In the genomic region with DNA sequence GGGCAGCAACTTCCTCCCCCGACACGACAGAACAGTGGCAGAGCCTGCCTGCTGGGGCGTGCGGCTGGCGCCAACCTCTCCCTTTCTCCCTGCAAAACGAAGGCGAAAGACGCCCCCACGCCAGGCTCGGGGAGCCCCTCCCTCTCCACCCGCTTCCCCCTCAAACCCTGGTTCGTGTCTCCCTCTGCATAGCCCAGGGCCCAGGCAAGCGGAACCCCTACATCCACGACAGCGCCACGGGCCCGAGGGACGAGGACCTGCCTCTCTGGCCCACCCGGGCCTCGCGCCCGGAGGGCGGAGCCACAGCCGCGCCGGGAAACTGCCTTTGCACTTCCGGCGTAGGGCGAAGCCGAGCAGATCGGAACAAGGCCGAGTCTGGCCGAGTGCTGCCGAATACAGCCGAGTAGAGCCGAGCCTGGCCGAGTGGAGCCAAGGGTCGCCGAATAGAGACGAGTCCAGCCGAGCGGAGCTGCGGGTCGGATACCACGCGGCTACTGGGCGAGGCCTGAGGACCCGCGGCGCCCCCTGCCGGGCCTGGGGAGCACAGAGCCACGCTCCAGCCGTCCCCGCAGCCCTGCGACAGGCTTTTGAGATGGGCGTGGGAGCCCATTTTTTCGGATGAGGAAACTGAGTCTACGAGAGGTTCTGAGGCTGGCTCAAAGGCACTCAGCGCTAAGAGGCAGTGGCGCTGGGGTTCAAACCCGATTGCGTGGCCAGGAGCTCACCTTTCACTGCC, we compare ENCODE assay signal across 1 cellular context.
TF ChIP-seq lines count a peak whose summit lies in the region.

No MANE protein-coding gene starts in this region.

TF ChIP-seq in HepG2, 621 proteins besides CTCF, POLR2A, EP300 and RAD21 (continued from another document and continues in another):
- TF ChIP-seq, protein P1, sequence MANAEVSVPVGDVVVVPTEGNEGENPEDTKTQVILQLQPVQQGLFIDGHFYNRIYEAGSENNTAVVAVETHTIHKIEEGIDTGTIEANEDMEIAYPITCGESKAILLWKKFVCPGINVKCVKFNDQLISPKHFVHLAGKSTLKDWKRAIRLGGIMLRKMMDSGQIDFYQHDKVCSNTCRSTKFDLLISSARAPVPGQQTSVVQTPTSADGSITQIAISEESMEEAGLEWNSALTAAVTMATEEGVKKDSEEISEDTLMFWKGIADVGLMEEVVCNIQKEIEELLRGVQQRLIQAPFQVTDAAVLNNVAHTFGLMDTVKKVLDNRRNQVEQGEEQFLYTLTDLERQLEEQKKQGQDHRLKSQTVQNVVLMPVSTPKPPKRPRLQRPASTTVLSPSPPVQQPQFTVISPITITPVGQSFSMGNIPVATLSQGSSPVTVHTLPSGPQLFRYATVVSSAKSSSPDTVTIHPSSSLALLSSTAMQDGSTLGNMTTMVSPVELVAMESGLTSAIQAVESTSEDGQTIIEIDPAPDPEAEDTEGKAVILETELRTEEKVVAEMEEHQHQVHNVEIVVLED (CRISPR knock-in tag; IDR thresholded peaks at IDR 0.05; ENCODE audit: borderline replicate concordance), result peak; percentile 80
- TF ChIP-seq TCF7 (IDR thresholded peaks at IDR 0.05; ENCODE audit: low read depth) (no peak), ZBTB21 (CRISPR knock-in tag; IDR thresholded peaks at IDR 0.05) (no peak), IKZF4 (CRISPR knock-in tag; IDR thresholded peaks at IDR 0.05; ENCODE audit: borderline replicate concordance, low read depth, not compliant biosample characterization) (peak; percentile 21), ZBTB1 (CRISPR knock-in tag; IDR thresholded peaks at IDR 0.05; ENCODE audit: borderline replicate concordance) (no peak), HOXA9 (CRISPR knock-in tag; IDR thresholded peaks at IDR 0.05; ENCODE audit: borderline replicate concordance) (no peak), GTF3A (CRISPR knock-in tag; conservative IDR thresholded peaks at IDR 0.05) (0 out of 2 replicates have a peak, but pooled peaks have one; percentile 89), PLRG1 (conservative IDR thresholded peaks at IDR 0.05) (no peak), RFXANK (CRISPR knock-in tag; IDR thresholded peaks at IDR 0.05) (no peak; the same call in 1 of the 2 replicates), SIX1 (CRISPR knock-in tag; IDR thresholded peaks at IDR 0.05; ENCODE audit: borderline replicate concordance) (no peak), CENPX (CRISPR knock-in tag; IDR thresholded peaks at IDR 0.05) (no peak), NFE2L1 (CRISPR knock-in tag; IDR thresholded peaks at IDR 0.05; ENCODE audit: borderline replicate concordance) (no peak), SAP130 (CRISPR knock-in tag; IDR thresholded peaks at IDR 0.05; ENCODE audit: low read depth) (peak; percentile 62), FOXC1 (CRISPR knock-in tag; IDR thresholded peaks at IDR 0.05; ENCODE audit: borderline replicate concordance) (peak; percentile 96), PTBP1 (IDR thresholded peaks at IDR 0.05; ENCODE audit: low read depth, low read length, poor library complexity, severe bottlenecking) (peak; percentile 34), ZNF839 (CRISPR knock-in tag; IDR thresholded peaks at IDR 0.05; ENCODE audit: borderline replicate concordance) (no peak), STAG1 (CRISPR knock-in tag; IDR thresholded peaks at IDR 0.05) (peak; percentile 64), TEAD3 (CRISPR knock-in tag; optimal IDR thresholded peaks at IDR 0.05; ENCODE audit: borderline replicate concordance) (no peak), ZNF674 (CRISPR knock-in tag; IDR thresholded peaks at IDR 0.05; ENCODE audit: low read depth) (no peak), KDM3A (CRISPR knock-in tag; IDR thresholded peaks at IDR 0.05; ENCODE audit: low read depth) (no peak; the same call in 1 of the 2 replicates), FOXA3 (CRISPR knock-in tag; IDR thresholded peaks at IDR 0.05) (no peak), ZNF878 (CRISPR knock-in tag; IDR thresholded peaks at IDR 0.05) (no peak), REL (CRISPR knock-in tag; conservative IDR thresholded peaks at IDR 0.05) (peak; percentile 80), EZH2 (conservative IDR thresholded peaks at IDR 0.05; ENCODE audit: low read depth, low read length) (no peak), ZNF7 (CRISPR knock-in tag; IDR thresholded peaks at IDR 0.05) (0 out of 2 replicates have a peak, but pooled peaks have one; percentile 26), SMAD1 (CRISPR knock-in tag; IDR thresholded peaks at IDR 0.05; ENCODE audit: borderline replicate concordance, low read depth) (no peak; the same call in 1 of the 2 replicates), GABPB1 (CRISPR knock-in tag; IDR thresholded peaks at IDR 0.05) (peak; percentile 95), ZNF329 (CRISPR knock-in tag; IDR thresholded peaks at IDR 0.05; ENCODE audit: low read depth) (peak; percentile 55; the same call in 1 of the 2 replicates), ZNF20 (CRISPR knock-in tag; IDR thresholded peaks at IDR 0.05) (no peak), ZNF337 (CRISPR knock-in tag; IDR thresholded peaks at IDR 0.05; ENCODE audit: borderline replicate concordance, low read depth) (peak; percentile 42; the same call in 1 of the 2 replicates), PHF8 (CRISPR knock-in tag; IDR thresholded peaks at IDR 0.05) (peak; percentile 88), ZIK1 (CRISPR knock-in tag; IDR thresholded peaks at IDR 0.05; ENCODE audit: borderline replicate concordance, low read depth) (no peak), GZF1 (CRISPR knock-in tag; IDR thresholded peaks at IDR 0.05) (no peak), KMT2B (CRISPR knock-in tag; IDR thresholded peaks at IDR 0.05) (peak; percentile 22; the same call in 1 of the 2 replicates)
- TF ChIP-seq, protein P2, sequence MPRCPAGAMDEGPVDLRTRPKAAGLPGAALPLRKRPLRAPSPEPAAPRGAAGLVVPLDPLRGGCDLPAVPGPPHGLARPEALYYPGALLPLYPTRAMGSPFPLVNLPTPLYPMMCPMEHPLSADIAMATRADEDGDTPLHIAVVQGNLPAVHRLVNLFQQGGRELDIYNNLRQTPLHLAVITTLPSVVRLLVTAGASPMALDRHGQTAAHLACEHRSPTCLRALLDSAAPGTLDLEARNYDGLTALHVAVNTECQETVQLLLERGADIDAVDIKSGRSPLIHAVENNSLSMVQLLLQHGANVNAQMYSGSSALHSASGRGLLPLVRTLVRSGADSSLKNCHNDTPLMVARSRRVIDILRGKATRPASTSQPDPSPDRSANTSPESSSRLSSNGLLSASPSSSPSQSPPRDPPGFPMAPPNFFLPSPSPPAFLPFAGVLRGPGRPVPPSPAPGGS (CRISPR knock-in tag; IDR thresholded peaks at IDR 0.05), result peak; percentile 84; the same call in 1 of the 2 replicates
- TF ChIP-seq, protein P3, sequence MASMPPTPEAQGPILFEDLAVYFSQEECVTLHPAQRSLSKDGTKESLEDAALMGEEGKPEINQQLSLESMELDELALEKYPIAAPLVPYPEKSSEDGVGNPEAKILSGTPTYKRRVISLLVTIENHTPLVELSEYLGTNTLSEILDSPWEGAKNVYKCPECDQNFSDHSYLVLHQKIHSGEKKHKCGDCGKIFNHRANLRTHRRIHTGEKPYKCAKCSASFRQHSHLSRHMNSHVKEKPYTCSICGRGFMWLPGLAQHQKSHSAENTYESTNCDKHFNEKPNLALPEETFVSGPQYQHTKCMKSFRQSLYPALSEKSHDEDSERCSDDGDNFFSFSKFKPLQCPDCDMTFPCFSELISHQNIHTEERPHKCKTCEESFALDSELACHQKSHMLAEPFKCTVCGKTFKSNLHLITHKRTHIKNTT (CRISPR knock-in tag; IDR thresholded peaks at IDR 0.05), result no peak
- TF ChIP-seq, protein P4, sequence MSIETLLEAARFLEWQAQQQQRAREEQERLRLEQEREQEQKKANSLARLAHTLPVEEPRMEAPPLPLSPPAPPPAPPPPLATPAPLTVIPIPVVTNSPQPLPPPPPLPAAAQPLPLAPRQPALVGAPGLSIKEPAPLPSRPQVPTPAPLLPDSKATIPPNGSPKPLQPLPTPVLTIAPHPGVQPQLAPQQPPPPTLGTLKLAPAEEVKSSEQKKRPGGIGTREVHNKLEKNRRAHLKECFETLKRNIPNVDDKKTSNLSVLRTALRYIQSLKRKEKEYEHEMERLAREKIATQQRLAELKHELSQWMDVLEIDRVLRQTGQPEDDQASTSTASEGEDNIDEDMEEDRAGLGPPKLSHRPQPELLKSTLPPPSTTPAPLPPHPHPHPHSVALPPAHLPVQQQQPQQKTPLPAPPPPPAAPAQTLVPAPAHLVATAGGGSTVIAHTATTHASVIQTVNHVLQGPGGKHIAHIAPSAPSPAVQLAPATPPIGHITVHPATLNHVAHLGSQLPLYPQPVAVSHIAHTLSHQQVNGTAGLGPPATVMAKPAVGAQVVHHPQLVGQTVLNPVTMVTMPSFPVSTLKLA (IDR thresholded peaks at IDR 0.05), result no peak; the same call in none of the 2 replicates
- TF ChIP-seq, protein P5, sequence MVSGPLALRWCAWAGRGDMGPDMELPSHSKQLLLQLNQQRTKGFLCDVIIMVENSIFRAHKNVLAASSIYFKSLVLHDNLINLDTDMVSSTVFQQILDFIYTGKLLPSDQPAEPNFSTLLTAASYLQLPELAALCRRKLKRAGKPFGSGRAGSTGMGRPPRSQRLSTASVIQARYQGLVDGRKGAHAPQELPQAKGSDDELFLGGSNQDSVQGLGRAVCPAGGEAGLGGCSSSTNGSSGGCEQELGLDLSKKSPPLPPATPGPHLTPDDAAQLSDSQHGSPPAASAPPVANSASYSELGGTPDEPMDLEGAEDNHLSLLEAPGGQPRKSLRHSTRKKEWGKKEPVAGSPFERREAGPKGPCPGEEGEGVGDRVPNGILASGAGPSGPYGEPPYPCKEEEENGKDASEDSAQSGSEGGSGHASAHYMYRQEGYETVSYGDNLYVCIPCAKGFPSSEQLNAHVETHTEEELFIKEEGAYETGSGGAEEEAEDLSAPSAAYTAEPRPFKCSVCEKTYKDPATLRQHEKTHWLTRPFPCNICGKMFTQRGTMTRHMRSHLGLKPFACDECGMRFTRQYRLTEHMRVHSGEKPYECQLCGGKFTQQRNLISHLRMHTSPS (CRISPR knock-in tag; IDR thresholded peaks at IDR 0.05; ENCODE audit: low read depth), result peak; percentile 59; the same call in 1 of the 2 replicates
- TF ChIP-seq, protein P6, sequence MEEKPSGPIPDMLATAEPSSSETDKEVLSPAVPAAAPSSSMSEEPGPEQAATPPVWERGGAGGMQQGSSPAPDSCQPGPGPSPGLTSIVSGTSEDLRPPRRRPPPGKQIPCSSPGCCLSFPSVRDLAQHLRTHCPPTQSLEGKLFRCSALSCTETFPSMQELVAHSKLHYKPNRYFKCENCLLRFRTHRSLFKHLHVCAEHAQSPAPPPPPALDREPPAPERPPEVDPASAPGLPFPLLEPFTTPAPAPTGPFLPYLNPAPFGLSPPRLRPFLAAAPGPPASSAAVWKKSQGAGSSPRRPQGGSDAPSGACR (CRISPR knock-in tag; IDR thresholded peaks at IDR 0.05), result no peak
- TF ChIP-seq, protein P7, sequence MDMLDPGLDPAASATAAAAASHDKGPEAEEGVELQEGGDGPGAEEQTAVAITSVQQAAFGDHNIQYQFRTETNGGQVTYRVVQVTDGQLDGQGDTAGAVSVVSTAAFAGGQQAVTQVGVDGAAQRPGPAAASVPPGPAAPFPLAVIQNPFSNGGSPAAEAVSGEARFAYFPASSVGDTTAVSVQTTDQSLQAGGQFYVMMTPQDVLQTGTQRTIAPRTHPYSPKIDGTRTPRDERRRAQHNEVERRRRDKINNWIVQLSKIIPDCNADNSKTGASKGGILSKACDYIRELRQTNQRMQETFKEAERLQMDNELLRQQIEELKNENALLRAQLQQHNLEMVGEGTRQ (IDR thresholded peaks at IDR 0.05; ENCODE audit: low read depth, low read length), result no peak
- TF ChIP-seq, protein P7 (CRISPR knock-in tag; IDR thresholded peaks at IDR 0.05; ENCODE audit: borderline replicate concordance), result no peak
- TF ChIP-seq, protein P8, sequence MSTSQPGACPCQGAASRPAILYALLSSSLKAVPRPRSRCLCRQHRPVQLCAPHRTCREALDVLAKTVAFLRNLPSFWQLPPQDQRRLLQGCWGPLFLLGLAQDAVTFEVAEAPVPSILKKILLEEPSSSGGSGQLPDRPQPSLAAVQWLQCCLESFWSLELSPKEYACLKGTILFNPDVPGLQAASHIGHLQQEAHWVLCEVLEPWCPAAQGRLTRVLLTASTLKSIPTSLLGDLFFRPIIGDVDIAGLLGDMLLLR (CRISPR knock-in tag; IDR thresholded peaks at IDR 0.05), result no peak; the same call in 1 of the 2 replicates
- TF ChIP-seq, protein P9, sequence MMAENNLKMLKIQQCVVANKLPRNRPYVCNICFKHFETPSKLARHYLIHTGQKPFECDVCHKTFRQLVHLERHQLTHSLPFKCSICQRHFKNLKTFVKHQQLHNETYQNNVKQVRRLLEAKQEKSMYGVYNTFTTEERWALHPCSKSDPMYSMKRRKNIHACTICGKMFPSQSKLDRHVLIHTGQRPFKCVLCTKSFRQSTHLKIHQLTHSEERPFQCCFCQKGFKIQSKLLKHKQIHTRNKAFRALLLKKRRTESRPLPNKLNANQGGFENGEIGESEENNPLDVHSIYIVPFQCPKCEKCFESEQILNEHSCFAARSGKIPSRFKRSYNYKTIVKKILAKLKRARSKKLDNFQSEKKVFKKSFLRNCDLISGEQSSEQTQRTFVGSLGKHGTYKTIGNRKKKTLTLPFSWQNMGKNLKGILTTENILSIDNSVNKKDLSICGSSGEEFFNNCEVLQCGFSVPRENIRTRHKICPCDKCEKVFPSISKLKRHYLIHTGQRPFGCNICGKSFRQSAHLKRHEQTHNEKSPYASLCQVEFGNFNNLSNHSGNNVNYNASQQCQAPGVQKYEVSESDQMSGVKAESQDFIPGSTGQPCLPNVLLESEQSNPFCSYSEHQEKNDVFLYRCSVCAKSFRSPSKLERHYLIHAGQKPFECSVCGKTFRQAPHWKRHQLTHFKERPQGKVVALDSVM (CRISPR knock-in tag; IDR thresholded peaks at IDR 0.05), result 0 out of 2 replicates have a peak, but pooled peaks have one; percentile 28
- TF ChIP-seq, protein P10, sequence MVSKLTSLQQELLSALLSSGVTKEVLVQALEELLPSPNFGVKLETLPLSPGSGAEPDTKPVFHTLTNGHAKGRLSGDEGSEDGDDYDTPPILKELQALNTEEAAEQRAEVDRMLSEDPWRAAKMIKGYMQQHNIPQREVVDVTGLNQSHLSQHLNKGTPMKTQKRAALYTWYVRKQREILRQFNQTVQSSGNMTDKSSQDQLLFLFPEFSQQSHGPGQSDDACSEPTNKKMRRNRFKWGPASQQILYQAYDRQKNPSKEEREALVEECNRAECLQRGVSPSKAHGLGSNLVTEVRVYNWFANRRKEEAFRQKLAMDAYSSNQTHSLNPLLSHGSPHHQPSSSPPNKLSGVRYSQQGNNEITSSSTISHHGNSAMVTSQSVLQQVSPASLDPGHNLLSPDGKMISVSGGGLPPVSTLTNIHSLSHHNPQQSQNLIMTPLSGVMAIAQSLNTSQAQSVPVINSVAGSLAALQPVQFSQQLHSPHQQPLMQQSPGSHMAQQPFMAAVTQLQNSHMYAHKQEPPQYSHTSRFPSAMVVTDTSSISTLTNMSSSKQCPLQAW (CRISPR knock-in tag; IDR thresholded peaks at IDR 0.05), result no peak; the same call in none of the 2 replicates
- TF ChIP-seq, protein P11, sequence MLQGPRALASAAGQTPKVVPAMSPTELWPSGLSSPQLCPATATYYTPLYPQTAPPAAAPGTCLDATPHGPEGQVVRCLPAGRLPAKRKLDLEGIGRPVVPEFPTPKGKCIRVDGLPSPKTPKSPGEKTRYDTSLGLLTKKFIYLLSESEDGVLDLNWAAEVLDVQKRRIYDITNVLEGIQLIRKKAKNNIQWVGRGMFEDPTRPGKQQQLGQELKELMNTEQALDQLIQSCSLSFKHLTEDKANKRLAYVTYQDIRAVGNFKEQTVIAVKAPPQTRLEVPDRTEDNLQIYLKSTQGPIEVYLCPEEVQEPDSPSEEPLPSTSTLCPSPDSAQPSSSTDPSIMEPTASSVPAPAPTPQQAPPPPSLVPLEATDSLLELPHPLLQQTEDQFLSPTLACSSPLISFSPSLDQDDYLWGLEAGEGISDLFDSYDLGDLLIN (CRISPR knock-in tag; IDR thresholded peaks at IDR 0.05; ENCODE audit: borderline replicate concordance), result no peak
